ENCODE assay signal across 8 cellular contexts in genomic region chr6:35302604-35303218, GRCh38. TPM values are rescaled to one million over a fixed set of nuclear protein-coding genes. Genes with fewer than 3 reads are reported as not detected.
DNase-seq lines count a peak whose midpoint lies in the region; ATAC-seq and TF ChIP-seq lines count a peak whose summit lies in the region.

No MANE protein-coding gene starts in this region.

- CTCF ChIA-PET in PC-3 (lab: Charles Lee): no interaction called here

- peaks cover 29% of the 10 kb centered on the region for H3K4me1 ChIP-seq in PC-3 (ENCODE audit: insufficient read depth, low read length)

- H3K36me3 ChIP-seq in PC-3 (ENCODE audit: low read depth, low read length): no peaks in the 10 kb centered on the region

- H2AFZ ChIP-seq in PC-3 (ENCODE audit: low read length): peak overlapping the region; percentile 57

- no peaks in the 10 kb centered on the region for H3K9me3 ChIP-seq in PC-3 (ENCODE audit: low read length)

- peak overlapping the region; percentile 67 for H3K27ac ChIP-seq in PC-3 (ENCODE audit: low read length)

- peaks cover 43% of the 10 kb centered on the region for H3K36me3 Mint-ChIP-seq in activated T-helper 1 cell treated with anti-CD3 and anti-CD28 coated beads, Interleukin-12 subunit alpha, Interleukin-12 subunit beta, Interleukin-2, Interleukin-4 antibody, amounts not matched to agents 30 ng/mL and 10 ng/mL and 1 ng/mL, durations not matched to agents 14 hours and 24 hours and 36 hours (ENCODE audit: low read depth)

- intact Hi-C loops in PC-3 (cut with micrococcal nuclease): loop anchor here (2.0 kb wide), 1 partner anchor 16 kb away; no protein-coding TSS in a partner anchor
- intact Hi-C loops in activated T-helper 1 cell treated with anti-CD3 and anti-CD28 coated beads, Interleukin-12 subunit alpha, Interleukin-12 subunit beta, Interleukin-2, Interleukin-4 antibody, amounts not matched to agents 30 ng/mL and 10 ng/mL and 1 ng/mL, durations not matched to agents 14 hours and 24 hours and 36 hours (cut with micrococcal nuclease): loop anchor here (1.0 to 2.0 kb wide), 6 partner anchors 9 to 166 kb away; partner anchors contain the start of genes FANCE, PPARD, RPL10A and ZNF76

- no peaks in the 10 kb centered on the region for H3F3A ChIP-seq in PC-3 (ENCODE audit: low read length, unreplicated experiment)

- H3K4me1 Mint-ChIP-seq in activated T-helper 1 cell treated with anti-CD3 and anti-CD28 coated beads, Interleukin-12 subunit alpha, Interleukin-12 subunit beta, Interleukin-2, Interleukin-4 antibody, amounts not matched to agents 30 ng/mL and 10 ng/mL and 1 ng/mL, durations not matched to agents 14 hours and 24 hours and 36 hours (ENCODE audit: low read depth): peaks cover 69% of the 10 kb centered on the region

- H4K20me1 ChIP-seq in PC-3 (ENCODE audit: low read length): no peaks in the 10 kb centered on the region

- peak overlapping the region; percentile 98 for H3K27ac Mint-ChIP-seq in activated T-helper 1 cell treated with anti-CD3 and anti-CD28 coated beads, Interleukin-12 subunit alpha, Interleukin-12 subunit beta, Interleukin-2, Interleukin-4 antibody, amounts not matched to agents 30 ng/mL and 10 ng/mL and 1 ng/mL, durations not matched to agents 14 hours and 24 hours and 36 hours

- peak overlapping the region; percentile 29; the same call in 1 of the 2 replicates for H3K4me3 ChIP-seq in PC-3 (ENCODE audit: low read length)

- no peaks in the 10 kb centered on the region for H3K27me3 Mint-ChIP-seq in activated T-helper 1 cell treated with anti-CD3 and anti-CD28 coated beads, Interleukin-12 subunit alpha, Interleukin-12 subunit beta, Interleukin-2, Interleukin-4 antibody, amounts not matched to agents 30 ng/mL and 10 ng/mL and 1 ng/mL, durations not matched to agents 14 hours and 24 hours and 36 hours (ENCODE audit: insufficient read depth)

- H3K9me3 Mint-ChIP-seq in activated T-helper 1 cell treated with anti-CD3 and anti-CD28 coated beads, Interleukin-12 subunit alpha, Interleukin-12 subunit beta, Interleukin-2, Interleukin-4 antibody, amounts not matched to agents 30 ng/mL and 10 ng/mL and 1 ng/mL, durations not matched to agents 14 hours and 24 hours and 36 hours: no peaks in the 10 kb centered on the region

- ATAC-seq in GM18907 (IDR thresholded peaks at IDR 0.05; ENCODE audit: unreplicated experiment) (peak; percentile 78), HG02981 (IDR thresholded peaks at IDR 0.05; ENCODE audit: unreplicated experiment) (peak; percentile 81), PC-3 (peak; percentile 91)

- peak overlapping the region; percentile 56 for H3K9ac ChIP-seq in PC-3 (ENCODE audit: low read length)

- H3K27me3 ChIP-seq in PC-3 (ENCODE audit: low read length): no peaks in the 10 kb centered on the region

- peak overlapping the region; percentile 87 for H3K4me3 Mint-ChIP-seq in activated T-helper 1 cell treated with anti-CD3 and anti-CD28 coated beads, Interleukin-12 subunit alpha, Interleukin-12 subunit beta, Interleukin-2, Interleukin-4 antibody, amounts not matched to agents 30 ng/mL and 10 ng/mL and 1 ng/mL, durations not matched to agents 14 hours and 24 hours and 36 hours

- peak overlapping the region; percentile 78 for H3K4me2 ChIP-seq in PC-3 (ENCODE audit: low read length)

- peaks cover 19% of the 10 kb centered on the region for H3K79me2 ChIP-seq in PC-3 (ENCODE audit: low read length)

- peak; percentile 60 for DNase-seq in PC-3
- peak; percentile 87 for DNase-seq in activated T-helper 1 cell treated with anti-CD3 and anti-CD28 coated beads, Interleukin-12 subunit alpha, Interleukin-12 subunit beta, Interleukin-2, Interleukin-4 antibody, amounts not matched to agents 30 ng/mL and 10 ng/mL and 1 ng/mL, durations not matched to agents 14 hours and 24 hours and 36 hours (ENCODE audit: low spot score)
- DNase-seq in hepatic stellate cell (ENCODE audit: low spot score): peak; percentile 52
- DNase-seq in stimulated activated CD4-positive, alpha-beta T cell treated with anti-CD3 and anti-CD28 coated beads, Interleukin-2, amount 100 ng/mL, for 4 hours (ENCODE audit: low read depth): peak; percentile 86
- DNase-seq in NCI-H2171 treated with DMSO at 0.1 percent for 48 hours (lab: John Stamatoyannopoulos, UW): no peak
- no peak for DNase-seq in NCI-H1105 (lab: John Stamatoyannopoulos, UW)

- BruUV-seq in PC-3 (replicated peaks; lab: Mats Ljungman, UMichigan): no TSS peak

- TF ChIP-seq CTCF in PC-3 (conservative IDR thresholded peaks at IDR 0.05; ENCODE audit: low read depth, low read length): no peak

- POLR2A ChIA-PET in PC-3 (lab: Charles Lee; ENCODE audit: unreplicated experiment): interaction anchor here (0.7 kb wide), 1 partner anchor 20 kb away, joined by 3 read pairs; no protein-coding TSS in a partner anchor

- H3K9me2 ChIP-seq in PC-3 (replicated peaks; ENCODE audit: low read length): no peaks in the 10 kb centered on the region

RNA-seq across cellular contexts. Expression of gene DEF6, which starts 5.1 kb away (rescaled TPM):
- total RNA-seq in PC-3 (2014; rRNA removed): 37.3 and 42.8 TPM in 2 replicates
- 123 and 125 TPM in 2 replicates for total RNA-seq in activated T-helper 1 cell treated with anti-CD3 and anti-CD28 coated beads, Interleukin-12 subunit alpha, Interleukin-12 subunit beta, Interleukin-2, Interleukin-4 antibody, amounts not matched to agents 30 ng/mL and 10 ng/mL and 1 ng/mL, durations not matched to agents 14 hours and 24 hours and 36 hours

RNA-seq across cellular contexts. Expression of gene PPARD, which starts 39.6 kb away (rescaled TPM):
- total RNA-seq in PC-3 (2014; rRNA removed): 24.5 and 26.2 TPM in 2 replicates
- total RNA-seq in activated T-helper 1 cell treated with anti-CD3 and anti-CD28 coated beads, Interleukin-12 subunit alpha, Interleukin-12 subunit beta, Interleukin-2, Interleukin-4 antibody, amounts not matched to agents 30 ng/mL and 10 ng/mL and 1 ng/mL, durations not matched to agents 14 hours and 24 hours and 36 hours: 17.4 and 18.8 TPM in 2 replicates

RNA-seq across cellular contexts. Expression of gene ZNF76, which starts 43.2 kb away (rescaled TPM):
- total RNA-seq in PC-3 (2014; rRNA removed): 17.9 and 20.8 TPM in 2 replicates
- total RNA-seq in activated T-helper 1 cell treated with anti-CD3 and anti-CD28 coated beads, Interleukin-12 subunit alpha, Interleukin-12 subunit beta, Interleukin-2, Interleukin-4 antibody, amounts not matched to agents 30 ng/mL and 10 ng/mL and 1 ng/mL, durations not matched to agents 14 hours and 24 hours and 36 hours: 32.8 and 33.1 TPM in 2 replicates

Comparison
In these comparisons a context has a peak if more than half of its experiments do, and no peak if none do; other contexts are left out.
1. DNase-seq: peak in PC-3 (single experiment), activated T-helper 1 cell treated with anti-CD3 and anti-CD28 coated beads, Interleukin-12 subunit alpha, Interleukin-12 subunit beta, Interleukin-2, Interleukin-4 antibody, amounts not matched to agents 30 ng/mL and 10 ng/mL and 1 ng/mL, durations not matched to agents 14 hours and 24 hours and 36 hours (single experiment), hepatic stellate cell (single experiment) and stimulated activated CD4-positive, alpha-beta T cell treated with anti-CD3 and anti-CD28 coated beads, Interleukin-2, amount 100 ng/mL, for 4 hours (single experiment); none in NCI-H2171 treated with DMSO at 0.1 percent for 48 hours (single experiment) and NCI-H1105 (single experiment).
2. Peak in every context shown above with its lines, with median percentiles within 50 percentile points of each other: ATAC-seq.